Comparison of ENCODE assay signal across 1 cellular context in the genomic region with DNA sequence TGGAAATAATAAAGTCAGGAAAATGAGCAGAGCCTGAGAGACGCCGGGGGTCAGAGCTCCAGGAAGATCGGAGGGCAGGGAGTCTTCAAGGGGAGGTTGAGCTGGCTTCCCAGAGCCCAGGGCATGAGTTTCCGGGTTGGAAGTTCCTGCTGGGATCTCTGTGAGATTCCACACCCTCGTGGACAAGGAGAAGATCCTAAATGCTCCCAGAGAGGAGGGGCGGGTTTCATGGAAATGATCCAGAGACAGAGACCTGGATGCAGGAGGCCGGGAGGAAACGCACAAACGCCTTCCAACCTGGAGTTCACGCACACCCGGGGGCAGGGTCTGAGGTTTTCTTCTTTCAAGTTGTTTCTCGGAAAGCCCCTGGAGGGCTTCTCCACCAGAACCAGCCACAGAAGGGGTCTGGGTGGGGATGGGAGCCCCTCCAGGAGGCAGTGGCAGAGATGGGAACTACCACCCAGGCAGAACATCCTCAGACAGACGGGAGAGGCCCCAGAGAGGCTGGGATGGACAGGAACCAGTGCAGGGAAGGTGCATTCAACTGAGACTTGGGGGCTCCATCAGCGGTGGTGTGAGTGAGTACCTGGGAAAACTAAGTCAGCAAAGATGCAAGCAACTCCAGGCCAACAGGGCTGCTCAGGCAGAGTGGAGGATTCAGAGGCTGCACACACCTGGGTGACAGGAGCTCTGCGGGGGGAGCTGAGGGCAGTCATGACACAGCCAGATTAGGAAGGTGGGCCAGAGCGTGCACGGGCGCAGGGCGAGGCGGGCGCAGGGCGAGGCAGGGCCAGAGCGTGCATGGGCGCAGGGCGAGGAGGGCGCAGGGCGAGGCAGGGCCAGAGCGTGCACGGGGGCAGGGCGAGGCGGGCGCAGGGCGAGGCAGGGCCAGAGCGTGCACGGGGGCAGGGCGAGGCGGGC.
TF ChIP-seq lines count a peak whose summit lies in the region.

No MANE protein-coding gene starts in this region.

TF ChIP-seq in GM23338, 12 proteins besides CTCF, POLR2A, EP300 and RAD21 (continued from another document):
- TF ChIP-seq, protein P1, sequence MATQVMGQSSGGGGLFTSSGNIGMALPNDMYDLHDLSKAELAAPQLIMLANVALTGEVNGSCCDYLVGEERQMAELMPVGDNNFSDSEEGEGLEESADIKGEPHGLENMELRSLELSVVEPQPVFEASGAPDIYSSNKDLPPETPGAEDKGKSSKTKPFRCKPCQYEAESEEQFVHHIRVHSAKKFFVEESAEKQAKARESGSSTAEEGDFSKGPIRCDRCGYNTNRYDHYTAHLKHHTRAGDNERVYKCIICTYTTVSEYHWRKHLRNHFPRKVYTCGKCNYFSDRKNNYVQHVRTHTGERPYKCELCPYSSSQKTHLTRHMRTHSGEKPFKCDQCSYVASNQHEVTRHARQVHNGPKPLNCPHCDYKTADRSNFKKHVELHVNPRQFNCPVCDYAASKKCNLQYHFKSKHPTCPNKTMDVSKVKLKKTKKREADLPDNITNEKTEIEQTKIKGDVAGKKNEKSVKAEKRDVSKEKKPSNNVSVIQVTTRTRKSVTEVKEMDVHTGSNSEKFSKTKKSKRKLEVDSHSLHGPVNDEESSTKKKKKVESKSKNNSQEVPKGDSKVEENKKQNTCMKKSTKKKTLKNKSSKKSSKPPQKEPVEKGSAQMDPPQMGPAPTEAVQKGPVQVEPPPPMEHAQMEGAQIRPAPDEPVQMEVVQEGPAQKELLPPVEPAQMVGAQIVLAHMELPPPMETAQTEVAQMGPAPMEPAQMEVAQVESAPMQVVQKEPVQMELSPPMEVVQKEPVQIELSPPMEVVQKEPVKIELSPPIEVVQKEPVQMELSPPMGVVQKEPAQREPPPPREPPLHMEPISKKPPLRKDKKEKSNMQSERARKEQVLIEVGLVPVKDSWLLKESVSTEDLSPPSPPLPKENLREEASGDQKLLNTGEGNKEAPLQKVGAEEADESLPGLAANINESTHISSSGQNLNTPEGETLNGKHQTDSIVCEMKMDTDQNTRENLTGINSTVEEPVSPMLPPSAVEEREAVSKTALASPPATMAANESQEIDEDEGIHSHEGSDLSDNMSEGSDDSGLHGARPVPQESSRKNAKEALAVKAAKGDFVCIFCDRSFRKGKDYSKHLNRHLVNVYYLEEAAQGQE (IDR thresholded peaks at IDR 0.05; ENCODE audit: unreplicated experiment): no peak
- TF ChIP-seq JUNB (IDR thresholded peaks at IDR 0.05; ENCODE audit: unreplicated experiment) (no peak), STAT1 (IDR thresholded peaks at IDR 0.05; ENCODE audit: unreplicated experiment) (no peak), ZNF331 (CRISPR knock-in tag; IDR thresholded peaks at IDR 0.05; ENCODE audit: low read depth) (no peak), POLR2AphosphoS5 (IDR thresholded peaks at IDR 0.05; ENCODE audit: low read depth) (no peak)
- TF ChIP-seq, protein P2, sequence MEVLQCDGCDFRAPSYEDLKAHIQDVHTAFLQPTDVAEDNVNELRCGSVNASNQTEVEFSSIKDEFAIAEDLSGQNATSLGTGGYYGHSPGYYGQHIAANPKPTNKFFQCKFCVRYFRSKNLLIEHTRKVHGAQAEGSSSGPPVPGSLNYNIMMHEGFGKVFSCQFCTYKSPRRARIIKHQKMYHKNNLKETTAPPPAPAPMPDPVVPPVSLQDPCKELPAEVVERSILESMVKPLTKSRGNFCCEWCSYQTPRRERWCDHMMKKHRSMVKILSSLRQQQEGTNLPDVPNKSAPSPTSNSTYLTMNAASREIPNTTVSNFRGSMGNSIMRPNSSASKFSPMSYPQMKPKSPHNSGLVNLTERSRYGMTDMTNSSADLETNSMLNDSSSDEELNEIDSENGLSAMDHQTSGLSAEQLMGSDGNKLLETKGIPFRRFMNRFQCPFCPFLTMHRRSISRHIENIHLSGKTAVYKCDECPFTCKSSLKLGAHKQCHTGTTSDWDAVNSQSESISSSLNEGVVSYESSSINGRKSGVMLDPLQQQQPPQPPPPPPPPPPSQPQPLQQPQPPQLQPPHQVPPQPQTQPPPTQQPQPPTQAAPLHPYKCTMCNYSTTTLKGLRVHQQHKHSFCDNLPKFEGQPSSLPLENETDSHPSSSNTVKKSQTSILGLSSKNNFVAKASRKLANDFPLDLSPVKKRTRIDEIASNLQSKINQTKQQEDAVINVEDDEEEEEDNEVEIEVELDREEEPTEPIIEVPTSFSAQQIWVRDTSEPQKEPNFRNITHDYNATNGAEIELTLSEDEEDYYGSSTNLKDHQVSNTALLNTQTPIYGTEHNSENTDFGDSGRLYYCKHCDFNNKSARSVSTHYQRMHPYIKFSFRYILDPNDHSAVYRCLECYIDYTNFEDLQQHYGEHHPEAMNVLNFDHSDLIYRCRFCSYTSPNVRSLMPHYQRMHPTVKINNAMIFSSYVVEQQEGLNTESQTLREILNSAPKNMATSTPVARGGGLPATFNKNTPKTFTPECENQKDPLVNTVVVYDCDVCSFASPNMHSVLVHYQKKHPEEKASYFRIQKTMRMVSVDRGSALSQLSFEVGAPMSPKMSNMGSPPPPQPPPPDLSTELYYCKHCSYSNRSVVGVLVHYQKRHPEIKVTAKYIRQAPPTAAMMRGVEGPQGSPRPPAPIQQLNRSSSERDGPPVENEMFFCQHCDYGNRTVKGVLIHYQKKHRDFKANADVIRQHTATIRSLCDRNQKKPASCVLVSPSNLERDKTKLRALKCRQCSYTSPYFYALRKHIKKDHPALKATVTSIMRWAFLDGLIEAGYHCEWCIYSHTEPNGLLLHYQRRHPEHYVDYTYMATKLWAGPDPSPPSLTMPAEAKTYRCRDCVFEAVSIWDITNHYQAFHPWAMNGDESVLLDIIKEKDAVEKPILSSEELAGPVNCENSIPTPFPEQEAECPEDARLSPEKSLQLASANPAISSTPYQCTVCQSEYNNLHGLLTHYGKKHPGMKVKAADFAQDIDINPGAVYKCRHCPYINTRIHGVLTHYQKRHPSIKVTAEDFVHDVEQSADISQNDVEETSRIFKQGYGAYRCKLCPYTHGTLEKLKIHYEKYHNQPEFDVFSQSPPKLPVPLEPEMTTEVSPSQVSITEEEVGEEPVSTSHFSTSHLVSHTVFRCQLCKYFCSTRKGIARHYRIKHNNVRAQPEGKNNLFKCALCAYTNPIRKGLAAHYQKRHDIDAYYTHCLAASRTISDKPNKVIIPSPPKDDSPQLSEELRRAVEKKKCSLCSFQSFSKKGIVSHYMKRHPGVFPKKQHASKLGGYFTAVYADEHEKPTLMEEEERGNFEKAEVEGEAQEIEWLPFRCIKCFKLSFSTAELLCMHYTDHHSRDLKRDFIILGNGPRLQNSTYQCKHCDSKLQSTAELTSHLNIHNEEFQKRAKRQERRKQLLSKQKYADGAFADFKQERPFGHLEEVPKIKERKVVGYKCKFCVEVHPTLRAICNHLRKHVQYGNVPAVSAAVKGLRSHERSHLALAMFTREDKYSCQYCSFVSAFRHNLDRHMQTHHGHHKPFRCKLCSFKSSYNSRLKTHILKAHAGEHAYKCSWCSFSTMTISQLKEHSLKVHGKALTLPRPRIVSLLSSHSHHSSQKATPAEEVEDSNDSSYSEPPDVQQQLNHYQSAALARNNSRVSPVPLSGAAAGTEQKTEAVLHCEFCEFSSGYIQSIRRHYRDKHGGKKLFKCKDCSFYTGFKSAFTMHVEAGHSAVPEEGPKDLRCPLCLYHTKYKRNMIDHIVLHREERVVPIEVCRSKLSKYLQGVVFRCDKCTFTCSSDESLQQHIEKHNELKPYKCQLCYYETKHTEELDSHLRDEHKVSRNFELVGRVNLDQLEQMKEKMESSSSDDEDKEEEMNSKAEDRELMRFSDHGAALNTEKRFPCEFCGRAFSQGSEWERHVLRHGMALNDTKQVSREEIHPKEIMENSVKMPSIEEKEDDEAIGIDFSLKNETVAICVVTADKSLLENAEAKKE (CRISPR knock-in tag; IDR thresholded peaks at IDR 0.05): no peak
